ENCODE assay signal across 7 cellular contexts in genomic region chr15:64070965-64071851, GRCh38. TPM values are rescaled to one million over a fixed set of nuclear protein-coding genes. Genes with fewer than 3 reads are reported as not detected.
DNase-seq lines count a peak whose midpoint lies in the region; ATAC-seq and TF ChIP-seq lines count a peak whose summit lies in the region.

No MANE protein-coding gene starts in this region.

- no peak overlapping the region for H4K5ac ChIP-seq in IMR-90 (ENCODE audit: low read depth, low read length)

- H3K27me3 Mint-ChIP-seq in glutamatergic neuron (ENCODE audit: unreplicated experiment) = no peaks in the 10 kb centered on the region

- CTCF ChIA-PET in IMR-90 (lab: Yijun Ruan, JAX) = interaction anchor here (1.3 kb wide), 1 partner anchor 25 kb away, joined by 3 read pairs; the partner anchor contains the start of gene DAPK2

- H3K18ac ChIP-seq in IMR-90 (ENCODE audit: low read depth, low read length) = no peak overlapping the region

- H2BK20ac ChIP-seq in IMR-90 (ENCODE audit: low read depth, low read length) = peak overlapping the region; percentile 21; the same call in 1 of the 2 replicates

- no peak overlapping the region for H3K56ac ChIP-seq in IMR-90 (ENCODE audit: extremely low read depth, insufficient read depth, low read length)

- H2AK9ac ChIP-seq in IMR-90 (replicated peaks; ENCODE audit: low read depth, low read length, poor library complexity) = peak overlapping the region; percentile 71

- intact Hi-C loops in IMR-90 (cut with micrococcal nuclease) = loop anchor here (10.0 kb wide), 1 partner anchor 776 kb away; no protein-coding TSS in a partner anchor
- intact Hi-C loops in lower leg skin (cut with DNase I; ENCODE audit: low total_unique reads) = no loop called here

- no peak overlapping the region for H3K4me3 Mint-ChIP-seq in glutamatergic neuron (ENCODE audit: unreplicated experiment)

- TF ChIP-seq POLR2A in IMR-90 (IDR thresholded peaks at IDR 0.05; ENCODE audit: low read depth, low read length) (no peak), lower leg skin (IDR thresholded peaks at IDR 0.05) (no peak), tibial nerve (IDR thresholded peaks at IDR 0.05) (no peak)

- no peak overlapping the region for H2AFZ ChIP-seq in IMR-90 (replicated peaks; ENCODE audit: low read length, poor library complexity)

- dilution Hi-C loops in IMR-90 (cut with HindIII; ENCODE audit: low sequenced_read_pairs, unreplicated experiment) = no loop called here

- ATAC-seq in IMR-90 (ENCODE audit: low read depth) (peak; percentile 68), HG02885 (IDR thresholded peaks at IDR 0.05; ENCODE audit: poor library complexity, unreplicated experiment) (no peak)

- H2BK15ac ChIP-seq in IMR-90 (ENCODE audit: low read depth, low read length) = peak overlapping the region; percentile 58; the same call in 1 of the 3 replicates

- H3K23ac ChIP-seq in IMR-90 (ENCODE audit: low read depth, low read length) = no peak overlapping the region

- TF ChIP-seq CTCF in IMR-90 (conservative IDR thresholded peaks at IDR 0.05; ENCODE audit: low read depth, low read length) (no peak), choroid plexus epithelial cell (conservative IDR thresholded peaks at IDR 0.05; ENCODE audit: low read depth, low read length) (no peak), lower leg skin (IDR thresholded peaks at IDR 0.05) (no peak), tibial nerve (IDR thresholded peaks at IDR 0.05) (no peak), glutamatergic neuron (IDR thresholded peaks at IDR 0.05; ENCODE audit: partially characterized antibody, unreplicated experiment) (no peak)

- H3K36me3 ChIP-seq in IMR-90 (ENCODE audit: control insufficient read depth, insufficient read depth, low read length) (peaks cover 4% of the 10 kb centered on the region; the same call in 1 of the 2 replicates), tibial nerve (peaks cover 0 to 42% (median 0%) of the 10 kb centered on the region in 3 donors)

- DNase-seq in IMR-90 (peak; percentile 88), choroid plexus epithelial cell (ENCODE audit: low read depth) (peak; percentile 95), lower leg skin (ENCODE audit: low spot score in 2 of 2) (peak; percentile 88 to 93), tibial nerve (ENCODE audit: low spot score in 2 of 2) (peak; percentile 33 to 58), glutamatergic neuron (no peak), NOMO-1 (lab: John Stamatoyannopoulos, UW; ENCODE audit: unreplicated experiment in 2 of 2) (no peak)

- in situ Hi-C loops in IMR-90 (cut with MboI; ENCODE audit: low sequenced_read_pairs) = loop anchor here (25.0 kb wide), 2 partner anchors 434 to 784 kb away; partner anchors contain the start of gene APH1B

- H3K9me3 ChIP-seq in IMR-90 (ENCODE audit: control insufficient read depth, insufficient read depth, low read length) (no peaks in the 10 kb centered on the region), tibial nerve (no peaks in the 10 kb centered on the region)

- peaks cover 0 to 10% of the 10 kb centered on the region in 2 experiments; a peak in 3 of 4 replicates for H3K79me1 ChIP-seq in IMR-90 (ENCODE audit: low read depth in 1 of 2, low read length in 2 of 2)

- 52% methylated on average over 5 of the region's 8 CpGs; no CpG with 5 or more reads in 1 of the 2 experiments for WGBS in IMR-90 (ENCODE audit: extremely low coverage in 2 of 2, insufficient read length in 1 of 2), 2 experiments
- WGBS in lower leg skin, 2 donors = 49 to 62% methylated on average over 8 of the region's 8 CpGs
- WGBS in tibial nerve, 2 donors = 50 to 56% methylated on average over 8 of the region's 8 CpGs

- POLR2A ChIA-PET in IMR-90 (lab: Charles Lee; ENCODE audit: unreplicated experiment) = no interaction called here

- no peak overlapping the region for H3K4me3 ChIP-seq in IMR-90 (ENCODE audit: insufficient read depth, low read depth, low read length)
- no peak overlapping the region for H3K4me3 ChIP-seq in choroid plexus epithelial cell (ENCODE audit: low read depth, low read length)
- no peak overlapping the region for H3K4me3 ChIP-seq in lower leg skin (ENCODE audit: low read depth, poor library complexity, severe bottlenecking)
- no peak overlapping the region for H3K4me3 ChIP-seq in tibial nerve

- BruUV-seq in IMR-90 (replicated peaks; lab: Mats Ljungman, UMichigan) = no TSS peak

- peak; percentile 42 to 70 for TF ChIP-seq EP300 in tibial nerve (IDR thresholded peaks at IDR 0.05)

- peak overlapping the region in 1 of 2 experiments; percentile 29; a peak in 1 of 4 replicates for H4K8ac ChIP-seq in IMR-90 (ENCODE audit: low read depth in 2 of 2, low read length in 2 of 2)

- peaks cover 8% of the 10 kb centered on the region for H3K9me1 ChIP-seq in IMR-90 (ENCODE audit: insufficient read depth, low read length)

- H3K4me1 ChIP-seq in IMR-90 (ENCODE audit: control insufficient read depth, insufficient read depth, low read length) (peaks cover 15% of the 10 kb centered on the region), tibial nerve (peaks cover 0 to 36% (median 14%) of the 10 kb centered on the region in 4 donors)

- H3K27ac ChIP-seq in IMR-90 (ENCODE audit: insufficient read depth, low read length) = peak overlapping the region; percentile 42; the same call in 1 of the 2 replicates
- H3K27ac ChIP-seq in tibial nerve = peak overlapping the region in 3 of 4 donors; percentile 58 to 90 (median 74)

- H2BK5ac ChIP-seq in IMR-90 (ENCODE audit: low read depth, low read length, poor library complexity, severe bottlenecking) = peak overlapping the region; percentile 36

- H4K20me1 ChIP-seq in IMR-90 (ENCODE audit: insufficient read depth, low read length) = peaks cover 7% of the 10 kb centered on the region; the same call in 1 of the 2 replicates

- no peak overlapping the region for H3K9ac ChIP-seq in IMR-90 (ENCODE audit: low read depth, low read length)

- H3K27ac Mint-ChIP-seq in glutamatergic neuron (ENCODE audit: unreplicated experiment) = no peak overlapping the region

- H4K91ac ChIP-seq in IMR-90 (ENCODE audit: insufficient read depth, low read depth, low read length) = 0 out of 2 replicates have a peak overlapping the region, but pooled peaks have one; percentile 12

- peak overlapping the region; percentile 28 for H3K4me2 ChIP-seq in IMR-90 (ENCODE audit: low read depth, low read length)

- peak overlapping the region; percentile 44; the same call in 1 of the 2 replicates for H2AK5ac ChIP-seq in IMR-90 (ENCODE audit: low read depth, low read length)

- peaks cover 4% of the 10 kb centered on the region for H3K4me1 Mint-ChIP-seq in glutamatergic neuron (ENCODE audit: low read depth, unreplicated experiment)

- H3K9me3 Mint-ChIP-seq in glutamatergic neuron (ENCODE audit: unreplicated experiment) = no peaks in the 10 kb centered on the region

- H3K27me3 ChIP-seq in IMR-90 (ENCODE audit: control insufficient read depth, insufficient read depth, low read length) (no peaks in the 10 kb centered on the region), tibial nerve (no peaks in the 10 kb centered on the region)

- H2BK120ac ChIP-seq in IMR-90 (ENCODE audit: low read depth, low read length) = peak overlapping the region; percentile 22; the same call in 1 of the 2 replicates

- no peaks in the 10 kb centered on the region for H3K36me3 Mint-ChIP-seq in glutamatergic neuron (ENCODE audit: unreplicated experiment)

- H3K14ac ChIP-seq in IMR-90 (replicated peaks; ENCODE audit: low read depth, low read length) = peak overlapping the region; percentile 38; the same call in 1 of the 2 replicates

- peak overlapping the region; percentile 60 for H3K4ac ChIP-seq in IMR-90 (ENCODE audit: low read depth, low read length)

- TF ChIP-seq RAD21 in IMR-90 (IDR thresholded peaks at IDR 0.05; ENCODE audit: low read length) = no peak

TF ChIP-seq in IMR-90, 13 proteins besides CTCF, POLR2A, EP300 and RAD21 (continues in another document):
- TF ChIP-seq MAFK (IDR thresholded peaks at IDR 0.05; ENCODE audit: low read depth, low read length) (no peak), USF2 (IDR thresholded peaks at IDR 0.05; ENCODE audit: low read depth, low read length) (peak; percentile 92), SMC3 (IDR thresholded peaks at IDR 0.05; ENCODE audit: low read depth, low read length) (no peak)

RNA-seq across cellular contexts. Expression of gene CIAO2A, which starts 22.4 kb away (rescaled TPM):
- 36.7 and 69.4 TPM in 2 replicates for total RNA-seq in IMR-90 (2012; rRNA removed)
- polyA plus RNA-seq in IMR-90 (2012; rRNA removed) = 34.6 and 38.3 TPM in 2 replicates
- polyA plus RNA-seq in IMR-90 (2012; cell fraction: cytosol; rRNA removed) = 24.0 and 32.7 TPM in 2 replicates
- polyA plus RNA-seq in IMR-90 (2012; cell fraction: nucleus; rRNA removed; ENCODE audit: low replicate concordance) = 5.0 and 13.8 TPM in 2 replicates
- total RNA-seq in lower leg skin = 10 to 100 TPM; 18.7 to 36.8 (median 30.7) TPM
- total RNA-seq in tibial nerve = 10 to 100 TPM; 22.9 to 46.9 (median 32.7) TPM
- total RNA-seq in glutamatergic neuron (ENCODE audit: unreplicated experiment) = 35.5 TPM

RNA-seq across cellular contexts. Expression of gene SNX1, which starts 24.6 kb away (rescaled TPM):
- total RNA-seq in IMR-90 (2012; rRNA removed) (34.7 and 35.3 TPM in 2 replicates), lower leg skin (10 to 100 TPM; 51.3 to 94.9 (median 65.7) TPM), tibial nerve (100 to 1,000 TPM; 102 to 128 (median 108) TPM), glutamatergic neuron (ENCODE audit: unreplicated experiment) (71.4 TPM)
- 72.3 and 75.9 TPM in 2 replicates for polyA plus RNA-seq in IMR-90 (2012; rRNA removed)
- 32.8 and 37.1 TPM in 2 replicates for polyA plus RNA-seq in IMR-90 (2012; cell fraction: cytosol; rRNA removed)
- polyA plus RNA-seq in IMR-90 (2012; cell fraction: nucleus; rRNA removed; ENCODE audit: low replicate concordance) = 87.8 and 96.0 TPM in 2 replicates

RNA-seq across cellular contexts. Expression of gene DAPK2, which starts 24.9 kb away (rescaled TPM):
- total RNA-seq in IMR-90 (2012; rRNA removed) = 0.28 and 0.36 TPM in 2 replicates
- 0.34 and 0.96 TPM in 2 replicates for polyA plus RNA-seq in IMR-90 (2012; rRNA removed)
- polyA plus RNA-seq in IMR-90 (2012; cell fraction: cytosol; rRNA removed) = 0.24 and 0.32 TPM in 2 replicates
- 2.4 and 2.6 TPM in 2 replicates for polyA plus RNA-seq in IMR-90 (2012; cell fraction: nucleus; rRNA removed; ENCODE audit: low replicate concordance)
- total RNA-seq in lower leg skin = 10 to 100 TPM; 10.9 to 27.5 (median 13.3) TPM
- 10 to 100 TPM; 28.9 to 75.9 (median 56.7) TPM for total RNA-seq in tibial nerve
- total RNA-seq in glutamatergic neuron (ENCODE audit: unreplicated experiment) = 2.6 TPM

Comparison
In these comparisons a context has a peak if more than half of its experiments do, and no peak if none do; other contexts are left out.
1. DNase-seq: peak in IMR-90 (single experiment), choroid plexus epithelial cell (single experiment), lower leg skin (2 of 2) and tibial nerve (2 of 2); none in glutamatergic neuron (single experiment) and NOMO-1 (0 of 2).